ENCODE assay signal across 27 cellular contexts in the genomic region with DNA sequence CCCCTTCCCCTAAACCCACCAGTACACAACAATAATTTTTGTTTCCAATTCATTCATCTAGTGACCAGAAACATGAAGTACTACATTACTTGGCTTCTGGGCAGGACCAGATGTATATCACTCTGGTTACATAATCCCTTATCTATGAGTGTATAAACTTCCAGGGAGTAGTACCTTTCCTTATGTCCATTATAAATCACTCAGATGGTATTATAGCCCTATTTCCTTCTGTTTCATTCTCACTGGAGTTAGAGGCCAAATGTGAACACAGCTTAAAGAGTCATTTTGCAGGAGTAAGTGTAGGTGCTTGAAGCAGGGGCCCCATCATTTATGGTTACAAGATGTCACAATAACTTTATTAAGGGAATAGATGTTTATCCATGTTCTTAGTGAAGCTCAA.
"Had no signal": no experiment of that assay in that cellular context is flagged by ENCODE, and none has a peak within 500 bp of the region (broad histone marks: within the 10 kb centered on the region; RNA-seq: fewer than 3 reads in every experiment).

No MANE protein-coding gene starts in this region.

- H3K9me3 ChIP-seq: left lung, lower lobe of right lung, neutrophil, ovary, right atrium auricular region, suprapubic skin, thoracic aorta, tibial artery, upper lobe of right lung had no signal

- H3K36me3 ChIP-seq: heart right ventricle, left lung, lower lobe of right lung, neural progenitor cell, neutrophil, ovary, right atrium auricular region, spleen, suprapubic skin, thoracic aorta, tibial artery, upper lobe of right lung had no signal

- H3K4me1 Mint-ChIP-seq: naive B cell; natural killer cell; neural progenitor cell; stimulated activated effector memory CD8-positive, alpha-beta T cell treated with anti-CD3 and anti-CD28 coated beads, Interleukin-12 subunit alpha, Interleukin-12 subunit beta, amount 100 ng/mL, for 72 hours had no signal

- H3K4me3 Mint-ChIP-seq: naive B cell; natural killer cell; nephron progenitor cell; neural progenitor cell; stimulated activated effector memory CD8-positive, alpha-beta T cell treated with anti-CD3 and anti-CD28 coated beads, Interleukin-12 subunit alpha, Interleukin-12 subunit beta, amount 100 ng/mL, for 72 hours; stimulated activated naive CD8-positive, alpha-beta T cell treated with anti-CD3 and anti-CD28 coated beads, Interleukin-15, Interleukin-2, amounts not matched to agents 100 ng/mL and 50 ng/mL, for 24 hours had no signal

- DNase-seq: heart right ventricle; islet precursor cell; left lung; lower lobe of right lung; mammary epithelial cell; mesenchymal stem cell; naive B cell; natural killer cell; nephron progenitor cell; ovary; small intestine; spleen; stimulated activated CD4-positive, alpha-beta T cell treated with anti-CD3 and anti-CD28 coated beads, Interleukin-4, amount 100 ng/mL, for 24 hours; stimulated activated naive CD4-positive, alpha-beta T cell; tibial artery; trophoblast cell; upper lobe of right lung had no signal

- H3K36me3 Mint-ChIP-seq: naive B cell; natural killer cell; neural progenitor cell; stimulated activated effector memory CD8-positive, alpha-beta T cell treated with anti-CD3 and anti-CD28 coated beads, Interleukin-12 subunit alpha, Interleukin-12 subunit beta, amount 100 ng/mL, for 72 hours had no signal

- H3K4me3 ChIP-seq: heart right ventricle, hepatocyte, left lung, lower lobe of right lung, neural progenitor cell, ovary, right atrium auricular region, spleen, suprapubic skin, thoracic aorta, tibial artery, upper lobe of right lung had no signal

- H3K27ac ChIP-seq: heart right ventricle, hepatocyte, left lung, lower lobe of right lung, neural progenitor cell, neutrophil, ovary, right atrium auricular region, spleen, suprapubic skin, thoracic aorta, tibial artery, upper lobe of right lung had no signal

- H3K27me3 ChIP-seq: heart right ventricle, hepatocyte, left lung, neural progenitor cell, neutrophil, ovary, right atrium auricular region, spleen, suprapubic skin, tibial artery, upper lobe of right lung had no signal

- H3K27me3 Mint-ChIP-seq: naive B cell; progenitor cell of endocrine pancreas; stimulated activated naive CD8-positive, alpha-beta T cell treated with anti-CD3 and anti-CD28 coated beads, Interleukin-15, Interleukin-2, amounts not matched to agents 100 ng/mL and 50 ng/mL, for 24 hours had no signal

- H3K4me1 ChIP-seq: heart right ventricle, left lung, lower lobe of right lung, neural progenitor cell, right atrium auricular region, spleen, suprapubic skin, tibial artery, upper lobe of right lung had no signal

- H3K9me3 Mint-ChIP-seq: neural progenitor cell had no signal

- ATAC-seq: heart right ventricle; left lung; lower lobe of right lung; natural killer cell; sciatic nerve; stimulated activated effector memory CD8-positive, alpha-beta T cell treated with anti-CD3 and anti-CD28 coated beads, Interleukin-12 subunit alpha, Interleukin-12 subunit beta, amount 100 ng/mL, for 72 hours; upper lobe of right lung had no signal

- H3K27ac Mint-ChIP-seq: natural killer cell; nephron progenitor cell; neural progenitor cell; progenitor cell of endocrine pancreas; stimulated activated effector memory CD8-positive, alpha-beta T cell treated with anti-CD3 and anti-CD28 coated beads, Interleukin-12 subunit alpha, Interleukin-12 subunit beta, amount 100 ng/mL, for 72 hours; stimulated activated naive CD8-positive, alpha-beta T cell treated with anti-CD3 and anti-CD28 coated beads, Interleukin-15, Interleukin-2, amounts not matched to agents 100 ng/mL and 50 ng/mL, for 24 hours had no signal
